Comparison of ENCODE assay signal across 9 cellular contexts in genomic region chr15:70091649-70092461, GRCh38. TPM values are rescaled to one million over a fixed set of nuclear protein-coding genes. Genes with fewer than 3 reads are reported as not detected.
DNase-seq lines count a peak whose midpoint lies in the region; ATAC-seq and TF ChIP-seq lines count a peak whose summit lies in the region.
"Had no signal": no experiment of that assay in that cellular context is flagged by ENCODE, and none has a peak within 500 bp of the region (broad histone marks: within the 10 kb centered on the region; RNA-seq: fewer than 3 reads in every experiment).

No MANE protein-coding gene starts in this region.

- H3K27me3 ChIP-seq in gastroesophageal sphincter (no peaks in the 10 kb centered on the region), stomach (no peaks in the 10 kb centered on the region)

- H3K9me3 ChIP-seq in gastroesophageal sphincter, result no peaks in the 10 kb centered on the region
- H3K9me3 ChIP-seq in stomach, result no peaks in the 10 kb centered on the region
- H3K9me3 ChIP-seq: BLaER1 had no signal

- DNase-seq in activated CD4-positive, alpha-beta T cell treated with anti-CD3 and anti-CD28 coated beads for 48 hours, result peak; percentile 31
- DNase-seq in activated CD4-positive, alpha-beta T cell treated with anti-CD3 and anti-CD28 coated beads for 1 hour, result no peak
- peak; percentile 49 for DNase-seq in SHP77 treated with DMSO at 0.1 percent for 48 hours (lab: John Stamatoyannopoulos, UW)
- DNase-seq in stomach, result peak; percentile 67

- H3K36me3 ChIP-seq in gastroesophageal sphincter, result peaks cover 0 to 24% of the 10 kb centered on the region in 2 donors
- H3K36me3 ChIP-seq in stomach, result peaks cover 0 to 37% (median 27%) of the 10 kb centered on the region in 4 donors
- H3K36me3 ChIP-seq: BLaER1 had no signal

- WGBS in gastroesophageal sphincter (ENCODE audit: low coverage in 1 of 2), 2 donors, result 72 to 83% methylated on average over 5 to 9 of the region's 12 CpGs
- 23 to 46% (median 35%) methylated on average over 12 of the region's 12 CpGs for WGBS in stomach, 5 donors

- no peak overlapping the region for H3K4me3 ChIP-seq in gastroesophageal sphincter
- H3K4me3 ChIP-seq in stomach, result peak overlapping the region; percentile 1 to 92 (median 22)
- H3K4me3 ChIP-seq: BLaER1 had no signal

- TF ChIP-seq POLR2A in gastroesophageal sphincter (IDR thresholded peaks at IDR 0.05) (no peak), stomach (IDR thresholded peaks at IDR 0.05) (no peak)

- no peak for TF ChIP-seq CTCF in gastroesophageal sphincter (IDR thresholded peaks at IDR 0.05)
- TF ChIP-seq CTCF in stomach (IDR thresholded peaks at IDR 0.05), result no peak

- peaks cover 0 to 91% (median 61%) of the 10 kb centered on the region in 3 donors for H3K4me1 ChIP-seq in gastroesophageal sphincter
- peaks cover 86 to 95% (median 90%) of the 10 kb centered on the region in 4 donors for H3K4me1 ChIP-seq in stomach

- intact Hi-C loops in stomach (cut with DNase I; ENCODE audit: low total_unique reads), result no loop called here

- peak overlapping the region in 3 of 4 donors; percentile 18 to 96 (median 54) for H3K27ac ChIP-seq in gastroesophageal sphincter
- peak overlapping the region; percentile 34 to 99 (median 97) for H3K27ac ChIP-seq in stomach
- H3K27ac ChIP-seq: BLaER1 had no signal

- no peak for ATAC-seq in gastroesophageal sphincter
- ATAC-seq in GM21526 (IDR thresholded peaks at IDR 0.05; ENCODE audit: low FRiP score, unreplicated experiment), result no peak
- ATAC-seq in GM21619 (IDR thresholded peaks at IDR 0.05; ENCODE audit: unreplicated experiment), result no peak
- ATAC-seq in HG02623 (IDR thresholded peaks at IDR 0.05; ENCODE audit: unreplicated experiment), result no peak

- no peak for TF ChIP-seq EP300 in gastroesophageal sphincter (IDR thresholded peaks at IDR 0.05)
- TF ChIP-seq EP300 in stomach (IDR thresholded peaks at IDR 0.05), result no peak

RNA-seq across cellular contexts. Expression of gene TLE3, which starts 5.9 kb away (rescaled TPM):
- total RNA-seq in gastroesophageal sphincter (10 to 100 TPM; 32.4 to 81.6 (median 62.6) TPM), stomach (100 to 1,000 TPM in 3 of 5 donors, 10 to 100 TPM in 2; 18.9 to 186 (median 103) TPM)
- 10 to 100 TPM; 13.3 to 21.5 (median 21.0) TPM for polyA plus RNA-seq in stomach

Comparison
In these comparisons a context has a peak if more than half of its experiments do, and no peak if none do; other contexts are left out.
1. H3K4me3 ChIP-seq: peak in stomach (4 of 4); none in gastroesophageal sphincter (0 of 2).